ENCODE assay signal across 1 cellular context in genomic region chr13:102487330-102487729, GRCh38.
TF ChIP-seq lines count a peak whose summit lies in the region.

No MANE protein-coding gene starts in this region.

TF ChIP-seq in GM23338, 12 proteins besides CTCF, POLR2A, EP300 and RAD21 (continued from another document):
- no peak for TF ChIP-seq ETS1 (IDR thresholded peaks at IDR 0.05)
- no peak for TF ChIP-seq ZNF114 (CRISPR knock-in tag; IDR thresholded peaks at IDR 0.05)
- TF ChIP-seq EZH2 (IDR thresholded peaks at IDR 0.05; ENCODE audit: low read depth, unreplicated experiment): no peak
- TF ChIP-seq EZH2phosphoT487 (IDR thresholded peaks at IDR 0.05; ENCODE audit: unreplicated experiment): no peak
- TF ChIP-seq STAT1 (IDR thresholded peaks at IDR 0.05; ENCODE audit: unreplicated experiment): no peak
- no peak for TF ChIP-seq JUNB (IDR thresholded peaks at IDR 0.05; ENCODE audit: unreplicated experiment)
